ENCODE assay signal across 19 cellular contexts in genomic region chr7:78953090-78953489, GRCh38.
"Had no signal": no experiment of that assay in that cellular context is flagged by ENCODE, and none has a peak within 500 bp of the region (broad histone marks: within the 10 kb centered on the region; RNA-seq: fewer than 3 reads in every experiment).

No MANE protein-coding gene starts in this region.

- FAIRE-seq: keratinocyte, small intestine had no signal

- DNase-seq: activated CD4-positive, alpha-beta memory T cell treated with anti-CD3 and anti-CD28 coated beads, Interleukin-2, amount 10 ng/mL, durations not matched to agents 7 days and 5 days; activated CD4-positive, alpha-beta T cell treated with anti-CD3 and anti-CD28 coated beads for 48 hours; activated CD4-positive, CD25-positive, alpha-beta regulatory T cell; activated CD8-positive, alpha-beta memory T cell treated with anti-CD3 and anti-CD28 coated beads, Interleukin-2, amount 10 ng/mL, durations not matched to agents 7 days and 5 days; activated naive CD8-positive, alpha-beta T cell treated with anti-CD3 and anti-CD28 coated beads for 36 hours; amniotic stem cell; effector CD8-positive, alpha-beta T cell; esophagus squamous epithelium; hypothalamus; lower lobe of right lung; natural killer cell; ovary; right lobe of liver; small intestine; stimulated activated CD4-positive, alpha-beta T cell treated with anti-CD3 and anti-CD28 coated beads, Interleukin-15, amount 100 ng/mL, for 24 hours; stimulated activated CD4-positive, alpha-beta T cell treated with anti-CD3 and anti-CD28 coated beads, Interleukin-2, amount 100 ng/mL, for 48 hours; transverse colon; uterus had no signal
